20 cellular contexts compared by ENCODE assay signal in genomic region chr7:29254663-29255062, GRCh38.
DNase-seq lines count a peak whose midpoint lies in the region; ATAC-seq, FAIRE-seq and TF ChIP-seq lines count a peak whose summit lies in the region.
"Had no signal": no experiment of that assay in that cellular context is flagged by ENCODE, and none has a peak within 500 bp of the region (broad histone marks: within the 10 kb centered on the region; RNA-seq: fewer than 3 reads in every experiment).

No MANE protein-coding gene starts in this region.

- CTCF ChIA-PET in Panc1 (lab: Charles Lee) = no interaction called here

- H3K36me3 Mint-ChIP-seq in progenitor cell of endocrine pancreas (ENCODE audit: insufficient read depth) = peaks cover 1% of the 10 kb centered on the region
- H3K36me3 Mint-ChIP-seq: activated naive CD8-positive, alpha-beta T cell had no signal

- intact Hi-C loops in Panc1 (cut with micrococcal nuclease; ENCODE audit: unreplicated experiment) (no loop called here), pancreas (cut with DNase I) (no loop called here)

- in situ Hi-C loops in Panc1 (cut with HindIII; ENCODE audit: low pct_unique_long_range_greater_than_20kb, low sequenced_read_pairs) = no loop called here

- H2AFZ ChIP-seq in hepatocyte = no peak overlapping the region

- no peak overlapping the region for H3K4me3 ChIP-seq in Panc1 (ENCODE audit: low read depth in 2 of 2, low read length in 2 of 2)
- H3K4me3 ChIP-seq in cardiac muscle cell = no peak overlapping the region
- no peak overlapping the region for H3K4me3 ChIP-seq in pancreas
- no peak overlapping the region for H3K4me3 ChIP-seq in hepatocyte
- H3K4me3 ChIP-seq: psoas muscle had no signal

- TF ChIP-seq CTCF in Panc1 (IDR thresholded peaks at IDR 0.05) (no peak), cardiac muscle cell (IDR thresholded peaks at IDR 0.05; ENCODE audit: low read depth, low read length) (no peak), pancreas (IDR thresholded peaks at IDR 0.05) (no peak), progenitor cell of endocrine pancreas (IDR thresholded peaks at IDR 0.05; ENCODE audit: unreplicated experiment) (no peak), hepatocyte (IDR thresholded peaks at IDR 0.05; ENCODE audit: poor library complexity) (no peak)

- H3K9me2 ChIP-seq in hepatocyte (replicated peaks; ENCODE audit: insufficient read depth) = no peaks in the 10 kb centered on the region

- H3K4me1 Mint-ChIP-seq in progenitor cell of endocrine pancreas (ENCODE audit: low read depth) = peaks cover 9% of the 10 kb centered on the region

- ATAC-seq in Panc1 (peak; percentile 45), pancreas (peak; percentile 36 to 57 (median 50))

- H3K4me1 ChIP-seq in Panc1 (ENCODE audit: control insufficient read depth, insufficient read depth, low read length) (no peaks in the 10 kb centered on the region), cardiac muscle cell (ENCODE audit: low read depth) (no peaks in the 10 kb centered on the region), pancreas (peaks cover 25 to 32% (median 30%) of the 10 kb centered on the region in 3 donors), hepatocyte (ENCODE audit: insufficient read depth) (peaks cover 20% of the 10 kb centered on the region)

- H3K79me2 ChIP-seq in hepatocyte = no peaks in the 10 kb centered on the region

- H3K9me3 Mint-ChIP-seq in progenitor cell of endocrine pancreas (ENCODE audit: low read depth) = no peaks in the 10 kb centered on the region
- H3K9me3 Mint-ChIP-seq: activated B cell treated with CpG ODN at 0.5 μM for 24 hours had no signal

- no peak for FAIRE-seq in pancreas (lab: Jason Lieb, UNC)
- FAIRE-seq: GM18507, GM19239 had no signal

- H3K9me3 ChIP-seq in Panc1 (ENCODE audit: control insufficient read depth, insufficient read depth, low read depth, low read length) (no peaks in the 10 kb centered on the region), cardiac muscle cell (ENCODE audit: low read depth) (no peaks in the 10 kb centered on the region), pancreas (no peaks in the 10 kb centered on the region), hepatocyte (ENCODE audit: low read depth) (no peaks in the 10 kb centered on the region)
- H3K9me3 ChIP-seq: psoas muscle had no signal

- no peaks in the 10 kb centered on the region for H3K36me3 ChIP-seq in Panc1 (ENCODE audit: control insufficient read depth, insufficient read depth, low read length)
- H3K36me3 ChIP-seq in cardiac muscle cell = no peaks in the 10 kb centered on the region
- no peaks in the 10 kb centered on the region for H3K36me3 ChIP-seq in pancreas
- H3K36me3 ChIP-seq in hepatocyte (replicated peaks; ENCODE audit: insufficient read depth, low read depth) = no peaks in the 10 kb centered on the region

- H3K27me3 ChIP-seq in Panc1 (ENCODE audit: control insufficient read depth, insufficient read depth, low read length) (peaks cover 5% of the 10 kb centered on the region; the same call in 1 of the 2 replicates), cardiac muscle cell (no peaks in the 10 kb centered on the region), pancreas (no peaks in the 10 kb centered on the region), hepatocyte (no peaks in the 10 kb centered on the region)

- WGBS in pancreas, 2 donors = 80 to 84% methylated on average over 4 of the region's 4 CpGs
- WGBS in hepatocyte (ENCODE audit: low lambda C conversion rate, missing lambda C conversion rate) = 77% methylated on average over 4 of the region's 4 CpGs

- no peak overlapping the region for H3K27ac Mint-ChIP-seq in progenitor cell of endocrine pancreas
- H3K27ac Mint-ChIP-seq: activated B cell treated with CpG ODN at 0.5 μM for 24 hours; activated naive CD8-positive, alpha-beta T cell had no signal

- H3K4me2 ChIP-seq in hepatocyte = no peak overlapping the region
- H3K4me2 ChIP-seq: KMS-11 had no signal

- no peak overlapping the region for H3K27ac ChIP-seq in Panc1 (ENCODE audit: low read length)
- no peak overlapping the region for H3K27ac ChIP-seq in cardiac muscle cell
- H3K27ac ChIP-seq in pancreas = peak overlapping the region in 2 of 4 donors; percentile 59 to 63
- H3K27ac ChIP-seq in hepatocyte = no peak overlapping the region
- H3K27ac ChIP-seq: epithelial cell of prostate, KMS-11, psoas muscle had no signal

- POLR2A ChIA-PET in Panc1 (lab: Charles Lee) = no interaction called here

- H3K4me3 Mint-ChIP-seq in progenitor cell of endocrine pancreas (ENCODE audit: low read depth) = no peak overlapping the region
- H3K4me3 Mint-ChIP-seq: activated B cell treated with CpG ODN at 0.5 μM for 24 hours; activated naive CD8-positive, alpha-beta T cell had no signal

- DNase-seq in DMS53 (lab: John Stamatoyannopoulos, UW) (peak; percentile 37), DMS53 treated with DMSO at 0.1 percent for 48 hours (lab: John Stamatoyannopoulos, UW; ENCODE audit: unreplicated experiment) (no peak), Panc1 (ENCODE audit: low read depth, low spot score) (no peak), cardiac muscle cell (ENCODE audit: low read depth in 1 of 2, low spot score in 1 of 2) (peak; percentile 20 to 25), pancreas (no peak), progenitor cell of endocrine pancreas (ENCODE audit: low spot score, unreplicated experiment) (no peak), hepatocyte (ENCODE audit: low spot score) (no peak)
- no peak for DNase-seq in stimulated activated CD4-positive, alpha-beta T cell treated with anti-CD3 and anti-CD28 coated beads, Interleukin-1b, Interleukin-23, amount 100 ng/mL, for 48 hours
- DNase-seq: activated B cell treated with CpG ODN at 0.5 μM for 24 hours; activated CD8-positive, alpha-beta memory T cell treated with anti-CD3 and anti-CD28 coated beads, Interleukin-2, amount 50 U/mL, for 4 hours; cerebellar nuclear complex; glutamatergic neuron; NCI-H187; NCI-H510A; psoas muscle had no signal

- BruUV-seq in Panc1 (replicated peaks; lab: Mats Ljungman, UMichigan) = no TSS peak

- H3K27me3 Mint-ChIP-seq in progenitor cell of endocrine pancreas = no peaks in the 10 kb centered on the region
- H3K27me3 Mint-ChIP-seq: activated B cell treated with CpG ODN at 0.5 μM for 24 hours; activated naive CD8-positive, alpha-beta T cell had no signal

- no peaks in the 10 kb centered on the region for H4K20me1 ChIP-seq in hepatocyte (ENCODE audit: insufficient read depth, poor library complexity, severe bottlenecking)

Comparison
In these comparisons a context has a peak if more than half of its experiments do, and no peak if none do; other contexts are left out.
1. DNase-seq: peak in DMS53 (single experiment) and cardiac muscle cell (2 of 2); none in DMS53 treated with DMSO at 0.1 percent for 48 hours (single experiment), Panc1 (single experiment), pancreas (0 of 6), stimulated activated CD4-positive, alpha-beta T cell treated with anti-CD3 and anti-CD28 coated beads, Interleukin-1b, Interleukin-23, amount 100 ng/mL, for 48 hours (single experiment), progenitor cell of endocrine pancreas (single experiment) and hepatocyte (single experiment).